Comparison of ENCODE assay signal across 15 cellular contexts in genomic region chr2:172372436-172372835, GRCh38.
"Had no signal": no experiment of that assay in that cellular context is flagged by ENCODE, and none has a peak within 500 bp of the region (broad histone marks: within the 10 kb centered on the region; RNA-seq: fewer than 3 reads in every experiment).

No MANE protein-coding gene starts in this region.

- H3K36me3 Mint-ChIP-seq: activated CD4-positive, alpha-beta memory T cell treated with anti-CD3 and anti-CD28 coated beads for 36 hours; natural killer cell treated with Interleukin-12 subunit alpha and Interleukin-12 subunit beta and Interleukin-15 and Interleukin-18, amount 100 ng/mL, for 72 hours had no signal

- H3K9me3 Mint-ChIP-seq: natural killer cell treated with Interleukin-12 subunit alpha and Interleukin-12 subunit beta and Interleukin-15 and Interleukin-18, amount 100 ng/mL, for 72 hours had no signal

- H3K27me3 Mint-ChIP-seq: activated CD4-positive, alpha-beta T cell treated with anti-CD3 and anti-CD28 coated beads for 36 hours; activated T-cell treated with anti-CD3 and anti-CD28 coated beads, Interleukin-2, amount 50 U/mL, for 24 hours; progenitor cell of endocrine pancreas had no signal

- H3K36me3 ChIP-seq: colonic mucosa, transverse colon had no signal

- H3K4me1 Mint-ChIP-seq: activated CD4-positive, alpha-beta T cell treated with anti-CD3 and anti-CD28 coated beads for 36 hours had no signal

- DNase-seq: activated CD4-positive, alpha-beta memory T cell treated with anti-CD3 and anti-CD28 coated beads for 36 hours; activated CD4-positive, alpha-beta T cell treated with anti-CD3 and anti-CD28 coated beads for 36 hours; activated naive CD4-positive, alpha-beta T cell treated with anti-CD3 and anti-CD28 coated beads, Interleukin-2, amount 50 U/mL, for 16 hours; activated T-cell treated with anti-CD3 and anti-CD28 coated beads, Interleukin-2, amount 50 U/mL, for 24 hours; caudate nucleus; colonic mucosa; foreskin melanocyte; occipital lobe; right cardiac atrium; stimulated activated naive CD8-positive, alpha-beta T cell treated with anti-CD3 and anti-CD28 coated beads, Interleukin-15, Interleukin-2, amounts not matched to agents 100 U/mL and 50 U/mL, for 24 hours; T-helper 2 cell; transverse colon had no signal

- H3K27me3 ChIP-seq: colonic mucosa, transverse colon had no signal

- H3K9me3 ChIP-seq: colonic mucosa had no signal

- H3K27ac ChIP-seq: colonic mucosa, skin epidermis, transverse colon had no signal

- H3K4me3 Mint-ChIP-seq: activated CD4-positive, alpha-beta memory T cell treated with anti-CD3 and anti-CD28 coated beads for 36 hours; activated CD4-positive, alpha-beta T cell treated with anti-CD3 and anti-CD28 coated beads for 36 hours; activated T-cell treated with anti-CD3 and anti-CD28 coated beads, Interleukin-2, amount 50 U/mL, for 24 hours; natural killer cell treated with Interleukin-12 subunit alpha and Interleukin-12 subunit beta and Interleukin-15 and Interleukin-18, amount 100 ng/mL, for 72 hours had no signal

- H3K27ac Mint-ChIP-seq: activated CD4-positive, alpha-beta memory T cell treated with anti-CD3 and anti-CD28 coated beads for 36 hours; activated CD4-positive, alpha-beta T cell treated with anti-CD3 and anti-CD28 coated beads for 36 hours; activated T-cell treated with anti-CD3 and anti-CD28 coated beads, Interleukin-2, amount 50 U/mL, for 24 hours; natural killer cell treated with Interleukin-12 subunit alpha and Interleukin-12 subunit beta and Interleukin-15 and Interleukin-18, amount 100 ng/mL, for 72 hours; progenitor cell of endocrine pancreas had no signal

- H3K4me3 ChIP-seq: colonic mucosa, skin epidermis, transverse colon had no signal

- ATAC-seq: activated CD4-positive, alpha-beta T cell treated with anti-CD3 and anti-CD28 coated beads for 36 hours; natural killer cell treated with Interleukin-12 subunit alpha and Interleukin-12 subunit beta and Interleukin-15 and Interleukin-18, amount 100 ng/mL, for 72 hours; right cardiac atrium; stimulated activated naive CD8-positive, alpha-beta T cell treated with anti-CD3 and anti-CD28 coated beads, Interleukin-15, Interleukin-2, amounts not matched to agents 100 U/mL and 50 U/mL, for 24 hours had no signal
